ENCODE assay signal across 35 cellular contexts in genomic region chr4:179728305-179728704, GRCh38.
"Had no signal": no experiment of that assay in that cellular context is flagged by ENCODE, and none has a peak within 500 bp of the region (broad histone marks: within the 10 kb centered on the region; RNA-seq: fewer than 3 reads in every experiment).

No MANE protein-coding gene starts in this region.

- ATAC-seq: activated CD4-positive, alpha-beta T cell treated with anti-CD3 and anti-CD28 coated beads for 36 hours; activated CD8-positive, alpha-beta memory T cell treated with anti-CD3 and anti-CD28 coated beads, Interleukin-2, amount 10 ng/mL, durations not matched to agents 7 days and 5 days; activated CD8-positive, alpha-beta T cell treated with anti-CD3 and anti-CD28 coated beads, Interleukin-2, amount 10 ng/mL, durations not matched to agents 7 days and 5 days; activated naive CD8-positive, alpha-beta T cell treated with anti-CD3 and anti-CD28 coated beads, Interleukin-2, amount 50 U/mL, for 24 hours; body of pancreas; effector memory CD8-positive, alpha-beta T cell; gastroesophageal sphincter; heart right ventricle; T-helper 17 cell had no signal

- H3K36me3 ChIP-seq: adrenal gland, esophagus squamous epithelium, gastroesophageal sphincter, heart right ventricle, WERI-Rb-1 had no signal

- H3K27me3 Mint-ChIP-seq: activated CD4-positive, alpha-beta memory T cell treated with anti-CD3 and anti-CD28 coated beads for 36 hours; activated CD4-positive, alpha-beta T cell treated with anti-CD3 and anti-CD28 coated beads for 36 hours; activated CD4-positive, alpha-beta T cell treated with anti-CD3 and anti-CD28 coated beads, Interleukin-2, amount 10 ng/mL, durations not matched to agents 24 days and 14 days; activated CD8-positive, alpha-beta memory T cell treated with anti-CD3 and anti-CD28 coated beads, Interleukin-2, amount 10 ng/mL, durations not matched to agents 7 days and 5 days; activated naive CD4-positive, alpha-beta T cell treated with anti-CD3 and anti-CD28 coated beads, Interleukin-2, amount 50 U/mL, for 24 hours; activated naive CD8-positive, alpha-beta T cell treated with anti-CD3 and anti-CD28 coated beads for 36 hours; activated naive CD8-positive, alpha-beta T cell treated with anti-CD3 and anti-CD28 coated beads, Interleukin-2, amount 50 U/mL, for 24 hours; effector memory CD8-positive, alpha-beta T cell; T-helper 17 cell had no signal

- H3K27ac Mint-ChIP-seq: activated CD4-positive, alpha-beta memory T cell treated with anti-CD3 and anti-CD28 coated beads for 36 hours; activated CD4-positive, alpha-beta T cell treated with anti-CD3 and anti-CD28 coated beads for 36 hours; activated CD4-positive, alpha-beta T cell treated with anti-CD3 and anti-CD28 coated beads, Interleukin-2, amount 10 ng/mL, durations not matched to agents 24 days and 14 days; activated CD8-positive, alpha-beta memory T cell treated with anti-CD3 and anti-CD28 coated beads, Interleukin-2, amount 10 ng/mL, durations not matched to agents 7 days and 5 days; activated CD8-positive, alpha-beta T cell treated with anti-CD3 and anti-CD28 coated beads, Interleukin-2, amount 10 ng/mL, durations not matched to agents 7 days and 5 days; activated naive CD4-positive, alpha-beta T cell treated with anti-CD3 and anti-CD28 coated beads for 36 hours; activated naive CD4-positive, alpha-beta T cell treated with anti-CD3 and anti-CD28 coated beads, Interleukin-2, amount 50 U/mL, for 24 hours; activated naive CD8-positive, alpha-beta T cell treated with anti-CD3 and anti-CD28 coated beads for 36 hours; activated naive CD8-positive, alpha-beta T cell treated with anti-CD3 and anti-CD28 coated beads, Interleukin-2, amount 50 U/mL, for 24 hours; activated T-helper 1 cell treated with anti-CD3 and anti-CD28 coated beads, Interleukin-12 subunit alpha, Interleukin-12 subunit beta, Interleukin-2, Interleukin-4 antibody, amounts not matched to agents 30 ng/mL and 10 ng/mL and 1 ng/mL, durations not matched to agents 14 hours and 24 hours and 36 hours; activated T-helper 2 cell treated with anti-CD3 and anti-CD28 coated beads, Interferon-gamma antibody, Interleukin-2, Interleukin-4, amounts not matched to agents 10 μg/mL and 5 μg/mL and 100 μg/mL, durations not matched to agents 14 hours and 24 hours and 36 hours; effector memory CD8-positive, alpha-beta T cell; T-helper 17 cell; T-helper 2 cell treated with Interferon-gamma antibody and Interleukin-4, amounts not matched to agents 5 μg/mL and 100 μg/mL, for 36 hours had no signal

- H3K4me1 Mint-ChIP-seq: activated CD4-positive, alpha-beta T cell treated with anti-CD3 and anti-CD28 coated beads for 36 hours; activated CD4-positive, alpha-beta T cell treated with anti-CD3 and anti-CD28 coated beads, Interleukin-2, amount 10 ng/mL, durations not matched to agents 24 days and 14 days; activated CD8-positive, alpha-beta memory T cell treated with anti-CD3 and anti-CD28 coated beads, Interleukin-2, amount 10 ng/mL, durations not matched to agents 7 days and 5 days; activated naive CD4-positive, alpha-beta T cell treated with anti-CD3 and anti-CD28 coated beads, Interleukin-2, amount 50 U/mL, for 24 hours; activated naive CD8-positive, alpha-beta T cell treated with anti-CD3 and anti-CD28 coated beads for 36 hours; activated naive CD8-positive, alpha-beta T cell treated with anti-CD3 and anti-CD28 coated beads, Interleukin-2, amount 50 U/mL, for 24 hours; T-helper 17 cell had no signal

- H3K4me1 ChIP-seq: adrenal gland, body of pancreas, esophagus squamous epithelium, gastroesophageal sphincter, heart right ventricle had no signal

- H3K4me3 Mint-ChIP-seq: activated CD4-positive, alpha-beta memory T cell treated with anti-CD3 and anti-CD28 coated beads for 36 hours; activated CD4-positive, alpha-beta T cell treated with anti-CD3 and anti-CD28 coated beads for 36 hours; activated CD4-positive, alpha-beta T cell treated with anti-CD3 and anti-CD28 coated beads, Interleukin-2, amount 10 ng/mL, durations not matched to agents 24 days and 14 days; activated CD8-positive, alpha-beta memory T cell treated with anti-CD3 and anti-CD28 coated beads, Interleukin-2, amount 10 ng/mL, durations not matched to agents 7 days and 5 days; activated CD8-positive, alpha-beta T cell treated with anti-CD3 and anti-CD28 coated beads, Interleukin-2, amount 10 ng/mL, durations not matched to agents 7 days and 5 days; activated naive CD4-positive, alpha-beta T cell treated with anti-CD3 and anti-CD28 coated beads for 36 hours; activated naive CD4-positive, alpha-beta T cell treated with anti-CD3 and anti-CD28 coated beads, Interleukin-2, amount 50 U/mL, for 24 hours; activated naive CD8-positive, alpha-beta T cell treated with anti-CD3 and anti-CD28 coated beads for 36 hours; activated naive CD8-positive, alpha-beta T cell treated with anti-CD3 and anti-CD28 coated beads, Interleukin-2, amount 50 U/mL, for 24 hours; activated T-helper 1 cell treated with anti-CD3 and anti-CD28 coated beads, Interleukin-12 subunit alpha, Interleukin-12 subunit beta, Interleukin-2, Interleukin-4 antibody, amounts not matched to agents 30 ng/mL and 10 ng/mL and 1 ng/mL, durations not matched to agents 14 hours and 24 hours and 36 hours; effector memory CD8-positive, alpha-beta T cell; T-helper 17 cell; T-helper 2 cell treated with Interferon-gamma antibody and Interleukin-4, amounts not matched to agents 5 μg/mL and 100 μg/mL, for 36 hours had no signal

- H3K27me3 ChIP-seq: adrenal gland, body of pancreas, esophagus squamous epithelium, gastroesophageal sphincter, heart right ventricle had no signal

- DNase-seq: activated CD4-positive, alpha-beta memory T cell treated with anti-CD3 and anti-CD28 coated beads for 36 hours; activated CD4-positive, alpha-beta T cell treated with anti-CD3 and anti-CD28 coated beads for 36 hours; activated CD4-positive, alpha-beta T cell treated with anti-CD3 and anti-CD28 coated beads, Interleukin-2, amount 10 ng/mL, durations not matched to agents 24 days and 14 days; activated CD4-positive, CD25-positive, alpha-beta regulatory T cell; activated CD4-positive, CD25-positive, alpha-beta regulatory T cell treated with anti-CD3 and anti-CD28 coated beads, Interleukin-2, amount 50 U/mL, for 72 hours; activated CD8-positive, alpha-beta memory T cell treated with anti-CD3 and anti-CD28 coated beads, Interleukin-2, amount 10 ng/mL, durations not matched to agents 7 days and 5 days; activated CD8-positive, alpha-beta memory T cell treated with anti-CD3 and anti-CD28 coated beads, Interleukin-2, amount 50 U/mL, for 4 hours; activated CD8-positive, alpha-beta T cell treated with anti-CD3 and anti-CD28 coated beads, Interleukin-2, amount 10 ng/mL, durations not matched to agents 7 days and 5 days; activated effector memory CD4-positive, alpha-beta T cell treated with anti-CD3 and anti-CD28 coated beads, Interleukin-2, amount 50 U/mL, for 16 hours; activated naive CD4-positive, alpha-beta T cell treated with anti-CD3 and anti-CD28 coated beads for 36 hours; activated naive CD8-positive, alpha-beta T cell treated with anti-CD3 and anti-CD28 coated beads for 36 hours; activated naive CD8-positive, alpha-beta T cell treated with anti-CD3 and anti-CD28 coated beads, Interleukin-2, amount 50 U/mL, for 24 hours; activated T-cell treated with anti-CD3 and anti-CD28 coated beads, Interleukin-2, amount 50 U/mL, for 1 hour; activated T-cell treated with anti-CD3 and anti-CD28 coated beads, Interleukin-2, amount 50 U/mL, for 48 hours; adrenal gland; amygdala; aorta; body of pancreas; caudate nucleus; cortex of kidney; dermis blood vessel endothelial cell; effector CD4-positive, alpha-beta T cell; effector memory CD8-positive, alpha-beta T cell; esophagus squamous epithelium; foreskin melanocyte; heart right ventricle; T-helper 17 cell; T1000; WERI-Rb-1 had no signal

- H3K9me3 ChIP-seq: adrenal gland, body of pancreas, esophagus squamous epithelium, gastroesophageal sphincter had no signal

- H3K27ac ChIP-seq: adrenal gland, body of pancreas, epithelial cell of prostate, esophagus squamous epithelium, gastroesophageal sphincter, heart right ventricle, WERI-Rb-1 had no signal

- H3K4me3 ChIP-seq: adrenal gland, body of pancreas, esophagus squamous epithelium, gastroesophageal sphincter, heart right ventricle had no signal

- H3K36me3 Mint-ChIP-seq: activated CD4-positive, alpha-beta memory T cell treated with anti-CD3 and anti-CD28 coated beads for 36 hours; activated CD8-positive, alpha-beta memory T cell treated with anti-CD3 and anti-CD28 coated beads, Interleukin-2, amount 10 ng/mL, durations not matched to agents 7 days and 5 days; activated naive CD4-positive, alpha-beta T cell treated with anti-CD3 and anti-CD28 coated beads, Interleukin-2, amount 50 U/mL, for 24 hours; activated naive CD8-positive, alpha-beta T cell treated with anti-CD3 and anti-CD28 coated beads for 36 hours had no signal

- H3K9me3 Mint-ChIP-seq: activated naive CD8-positive, alpha-beta T cell treated with anti-CD3 and anti-CD28 coated beads for 36 hours had no signal
